Comparison of ENCODE assay signal across 26 cellular contexts in the genomic region with DNA sequence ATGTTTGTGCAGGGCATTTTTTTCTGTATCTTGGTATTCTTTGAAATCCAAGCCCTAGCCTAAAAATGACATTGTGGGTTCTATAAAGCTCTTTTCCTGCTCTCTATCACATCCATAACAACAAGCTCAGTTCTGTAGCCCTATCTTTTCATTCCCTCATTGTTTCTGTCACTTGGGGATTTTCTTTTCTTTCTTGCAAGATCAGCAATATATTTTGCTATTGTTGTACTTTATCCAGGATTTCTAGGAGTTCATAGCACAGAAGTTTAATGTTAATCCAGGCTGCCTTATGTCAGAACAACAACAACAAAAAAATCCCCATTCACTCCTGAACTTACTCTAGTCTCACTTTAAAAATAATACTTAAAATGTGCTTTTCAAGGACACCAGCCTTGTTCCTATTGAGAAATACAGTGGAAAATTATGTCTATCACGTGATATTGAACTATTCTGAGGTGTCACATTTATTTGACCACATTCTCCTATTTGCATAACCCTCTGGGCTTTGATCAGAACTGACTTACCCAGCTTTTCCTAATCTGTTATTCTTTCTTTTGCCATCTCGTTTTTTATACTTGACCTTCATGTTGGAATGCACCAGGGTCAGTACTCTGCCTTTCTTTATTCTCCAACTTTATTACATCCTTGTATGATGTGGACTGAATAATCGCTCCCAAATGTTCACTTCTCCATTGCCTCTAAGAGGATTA.
A peak's percentile ranks its signal among the peaks of the same experiment; 100 is the strongest.
DNase-seq lines count a peak whose midpoint lies in the region; ATAC-seq, FAIRE-seq and TF ChIP-seq lines count a peak whose summit lies in the region.
"Had no signal": no experiment of that assay in that cellular context is flagged by ENCODE, and none has a peak within 500 bp of the region (broad histone marks: within the 10 kb centered on the region; RNA-seq: fewer than 3 reads in every experiment).

No MANE protein-coding gene starts in this region.

- no peaks in the 10 kb centered on the region for H3K79me2 ChIP-seq in HepG2 (ENCODE audit: insufficient read depth, low read length)

- no peak for TF ChIP-seq EP300 in HepG2 (IDR thresholded peaks at IDR 0.05; ENCODE audit: low read depth in 2 of 2, low read length in 2 of 2)
- TF ChIP-seq EP300 in HepG2 (CRISPR knock-in tag; IDR thresholded peaks at IDR 0.05; ENCODE audit: borderline replicate concordance) = no peak

- H3K27ac Mint-ChIP-seq in CD8-positive, alpha-beta memory T cell = no peak overlapping the region
- H3K27ac Mint-ChIP-seq: CD14-positive monocyte; CD4-positive, alpha-beta T cell had no signal

- H3K9ac ChIP-seq in HepG2 (ENCODE audit: insufficient read depth, low read depth, low read length) = no peak overlapping the region
- H3K9ac ChIP-seq: BLaER1 treated with 17β-estradiol and CSF1 and Interleukin-3, amounts not matched to agents 10 nM and 100 nM; GM23248 had no signal

- H3K4me3 ChIP-seq in HepG2 (replicated peaks in 1 of 3; ENCODE audit: insufficient read depth in 1 of 3, low read depth in 2 of 3, low read length in 3 of 3) (no peak overlapping the region), right lobe of liver (no peak overlapping the region), choroid plexus epithelial cell (ENCODE audit: low read depth, low read length) (no peak overlapping the region)
- H3K4me3 ChIP-seq in CD8-positive, alpha-beta memory T cell (ENCODE audit: low read length) = no peak overlapping the region
- H3K4me3 ChIP-seq: BLaER1 treated with 17β-estradiol and CSF1 and Interleukin-3, amounts not matched to agents 10 nM and 100 nM; GM23248 had no signal

- TF ChIP-seq RAD21 in HepG2 (CRISPR knock-in tag; IDR thresholded peaks at IDR 0.05) = no peak

- no peak for ATAC-seq in HepG2
- no peak for ATAC-seq in right lobe of liver

- no peak overlapping the region for H3K4me2 ChIP-seq in HepG2 (ENCODE audit: low read depth, low read length)
- H3K4me2 ChIP-seq: BLaER1 treated with 17β-estradiol and CSF1 and Interleukin-3, amounts not matched to agents 10 nM and 100 nM had no signal

- POLR2A ChIA-PET in HepG2 (lab: Yijun Ruan, JAX) = no interaction called here
- POLR2A ChIA-PET in CD8-positive, alpha-beta memory T cell (lab: Charles Lee) = no interaction called here

- H3K9me3 Mint-ChIP-seq in CD8-positive, alpha-beta memory T cell = peaks cover 0 to 4% (median 2%) of the 10 kb centered on the region in 5 donors
- H3K9me3 Mint-ChIP-seq: CD14-positive monocyte; CD4-positive, alpha-beta T cell had no signal

- no peaks in the 10 kb centered on the region for H3K36me3 Mint-ChIP-seq in CD8-positive, alpha-beta memory T cell
- H3K36me3 Mint-ChIP-seq: CD14-positive monocyte had no signal

- H3K27ac ChIP-seq in HepG2 (ENCODE audit: extremely low read length, insufficient read depth, low read length) (no peak overlapping the region), right lobe of liver (no peak overlapping the region)
- no peak overlapping the region for H3K27ac ChIP-seq in CD8-positive, alpha-beta memory T cell (ENCODE audit: low read depth, low read length)
- H3K27ac ChIP-seq: 22Rv1; BLaER1 treated with 17β-estradiol and CSF1 and Interleukin-3, amounts not matched to agents 10 nM and 100 nM; GM23248 had no signal

- no peak for FAIRE-seq in HepG2 (lab: Jason Lieb, UNC)
- FAIRE-seq: A204.1, GM12891, GM18507, H1 had no signal

- H3K4me1 ChIP-seq in HepG2 (ENCODE audit: insufficient read depth, low read length) (no peaks in the 10 kb centered on the region), right lobe of liver (no peaks in the 10 kb centered on the region)
- H3K4me1 ChIP-seq in CD8-positive, alpha-beta memory T cell (ENCODE audit: insufficient read depth, low read length) = no peaks in the 10 kb centered on the region
- H3K4me1 ChIP-seq: BE2C; BLaER1 treated with 17β-estradiol and CSF1 and Interleukin-3, amounts not matched to agents 10 nM and 100 nM had no signal

- TF ChIP-seq POLR2A in HepG2 (IDR thresholded peaks at IDR 0.05; ENCODE audit: insufficient read depth in 1 of 2, low read depth in 2 of 2, low read length in 2 of 2) (no peak), right lobe of liver (IDR thresholded peaks at IDR 0.05) (no peak)

- in situ Hi-C loops in HepG2 (cut with HindIII; ENCODE audit: extremely low pct_ligation_motif_present, low pct_unique_long_range_greater_than_20kb) = no loop called here

- no peaks in the 10 kb centered on the region for H3K4me1 Mint-ChIP-seq in CD8-positive, alpha-beta memory T cell
- H3K4me1 Mint-ChIP-seq: CD14-positive monocyte had no signal

- BruUV-seq in HepG2 (replicated peaks; lab: Mats Ljungman, UMichigan) = no TSS peak

- DNase-seq in HepG2 (ENCODE audit: low spot score) = no peak
- no peak for DNase-seq in right lobe of liver
- DNase-seq in choroid plexus epithelial cell (ENCODE audit: low read depth) = peak; percentile 0
- peak; percentile 36 for DNase-seq in renal cortical epithelial cell (ENCODE audit: low read depth)
- no peak for DNase-seq in CD8-positive, alpha-beta memory T cell
- no peak for DNase-seq in NCI-H1436 (lab: John Stamatoyannopoulos, UW)
- no peak for DNase-seq in inferior parietal cortex (ENCODE audit: extremely low spot score)
- DNase-seq: ACHN; AML-193; BE2C; Calu3; CD4-positive, alpha-beta T cell; COR-L47; DMS53; DMS79 treated with DMSO at 0.1 percent for 48 hours; GF-D8; GM23248; H7; HCEC 1CT had no signal

- H3K9me3 ChIP-seq in HepG2 (ENCODE audit: low read length) (peaks cover 4% of the 10 kb centered on the region), right lobe of liver (no peaks in the 10 kb centered on the region)
- no peaks in the 10 kb centered on the region for H3K9me3 ChIP-seq in CD8-positive, alpha-beta memory T cell (ENCODE audit: low read length)
- H3K9me3 ChIP-seq: BE2C had no signal

- H3K27me3 Mint-ChIP-seq in CD8-positive, alpha-beta memory T cell = peaks cover 0 to 2% of the 10 kb centered on the region in 2 donors
- H3K27me3 Mint-ChIP-seq: CD4-positive, alpha-beta T cell had no signal

- no peak overlapping the region for H3K4me3 Mint-ChIP-seq in CD8-positive, alpha-beta memory T cell
- H3K4me3 Mint-ChIP-seq: CD14-positive monocyte; CD4-positive, alpha-beta T cell had no signal

- no peak for TF ChIP-seq CTCF in HepG2 (CRISPR knock-in tag; IDR thresholded peaks at IDR 0.05)
- no peak for TF ChIP-seq CTCF in right lobe of liver (IDR thresholded peaks at IDR 0.05)
- TF ChIP-seq CTCF in choroid plexus epithelial cell (conservative IDR thresholded peaks at IDR 0.05; ENCODE audit: low read depth, low read length) = no peak

- WGBS in HepG2 (ENCODE audit: low lambda C conversion rate) = 0% methylated on average over 3 of the region's 3 CpGs
- WGBS in right lobe of liver (ENCODE audit: insufficient coverage, low coverage, low lambda C conversion rate, missing lambda C conversion rate) = 32% methylated on average over 3 of the region's 3 CpGs

- CTCF ChIA-PET in HepG2 (lab: Yijun Ruan, JAX; ENCODE audit: low intra/inter-chr PET ratio, low total read pairs) = no interaction called here
- CTCF ChIA-PET in CD8-positive, alpha-beta memory T cell (lab: Charles Lee) = no interaction called here

- H3K27me3 ChIP-seq in HepG2 (ENCODE audit: control insufficient read depth in 1 of 2, insufficient read depth in 2 of 2, low read length in 2 of 2) (no peaks in the 10 kb centered on the region), right lobe of liver (no peaks in the 10 kb centered on the region)
- no peaks in the 10 kb centered on the region for H3K27me3 ChIP-seq in CD8-positive, alpha-beta memory T cell (ENCODE audit: insufficient read depth, low read length, poor library complexity, severe bottlenecking)
- H3K27me3 ChIP-seq: BE2C had no signal

- intact Hi-C loops in HepG2 (cut with micrococcal nuclease; ENCODE audit: unreplicated experiment) = no loop called here
- intact Hi-C loops in right lobe of liver (cut with DNase I) = no loop called here

- H3K36me3 ChIP-seq in HepG2 (replicated peaks in 1 of 2; ENCODE audit: control insufficient read depth in 1 of 2, insufficient read depth in 2 of 2, low read length in 2 of 2) (no peaks in the 10 kb centered on the region), right lobe of liver (no peaks in the 10 kb centered on the region)
- H3K36me3 ChIP-seq in CD8-positive, alpha-beta memory T cell (ENCODE audit: insufficient read depth, low read length) = no peaks in the 10 kb centered on the region
- H3K36me3 ChIP-seq: BE2C; BLaER1 treated with 17β-estradiol and CSF1 and Interleukin-3, amounts not matched to agents 10 nM and 100 nM had no signal

- no peaks in the 10 kb centered on the region for H4K20me1 ChIP-seq in HepG2 (ENCODE audit: insufficient read depth, low read length)
- H4K20me1 ChIP-seq: BLaER1 treated with 17β-estradiol and CSF1 and Interleukin-3, amounts not matched to agents 10 nM and 100 nM had no signal

- H2AFZ ChIP-seq in HepG2 (ENCODE audit: low read length) = no peak overlapping the region
- H2AFZ ChIP-seq: GM23248 had no signal

TF ChIP-seq in HepG2, 621 proteins besides CTCF, POLR2A, EP300 and RAD21 (continues in another document):
- TF ChIP-seq MAFK (conservative IDR thresholded peaks at IDR 0.05 in 1 of 2, IDR thresholded peaks at IDR 0.05 in 1 of 2; ENCODE audit: low read length in 2 of 2) = peak; percentile 53 to 82; a peak in 3 of 4 replicates
- TF ChIP-seq RAD51 (IDR thresholded peaks at IDR 0.05; ENCODE audit: borderline replicate concordance) = peak; percentile 24; the same call in 1 of the 2 replicates
- TF ChIP-seq MAFF (IDR thresholded peaks at IDR 0.05; ENCODE audit: low read depth, low read length) = peak; percentile 78

Comparison
In these comparisons a context has a peak if more than half of its experiments do, and no peak if none do; other contexts are left out.
1. DNase-seq: peak in choroid plexus epithelial cell (single experiment) and renal cortical epithelial cell (single experiment); none in HepG2 (single experiment), right lobe of liver (0 of 3), CD8-positive, alpha-beta memory T cell (0 of 5), NCI-H1436 (single experiment) and inferior parietal cortex (single experiment).